42 cellular contexts compared by ENCODE assay signal in genomic region chr12:21151184-21151583, GRCh38. TPM values are rescaled to one million over a fixed set of nuclear protein-coding genes. Genes with fewer than 3 reads are reported as not detected.
"Had no signal": no experiment of that assay in that cellular context is flagged by ENCODE, and none has a peak within 500 bp of the region (broad histone marks: within the 10 kb centered on the region; RNA-seq: fewer than 3 reads in every experiment).

No MANE protein-coding gene starts in this region.

- H3K4me3 Mint-ChIP-seq: activated naive CD4-positive, alpha-beta T cell treated with anti-CD3 and anti-CD28 coated beads for 36 hours; activated naive CD4-positive, alpha-beta T cell treated with anti-CD3 and anti-CD28 coated beads, Interleukin-2, amount 10 ng/mL, durations not matched to agents 7 days and 5 days; activated naive CD4-positive, alpha-beta T cell treated with anti-CD3 and anti-CD28 coated beads, Interleukin-2, amount 50 U/mL, for 24 hours; activated naive CD8-positive, alpha-beta T cell; activated naive CD8-positive, alpha-beta T cell treated with anti-CD3 and anti-CD28 coated beads for 36 hours; activated naive CD8-positive, alpha-beta T cell treated with anti-CD3 and anti-CD28 coated beads, Interleukin-2, amount 50 U/mL, for 24 hours; activated T-cell treated with anti-CD3 and anti-CD28 coated beads, Interleukin-2, amount 50 U/mL, for 24 hours; activated T-cell treated with anti-CD3 and anti-CD28 coated beads, Interleukin-2, amount 50 U/mL, for 4 hours; activated T-cell treated with anti-CD3 and anti-CD28 coated beads, Interleukin-2, amount 50 U/mL, for 72 hours; activated T-helper 1 cell treated with anti-CD3 and anti-CD28 coated beads, Interleukin-12 subunit alpha, Interleukin-12 subunit beta, Interleukin-2, Interleukin-4 antibody, amounts not matched to agents 30 ng/mL and 10 ng/mL and 1 ng/mL, durations not matched to agents 14 hours and 24 hours and 36 hours; brain; central memory CD8-positive, alpha-beta T cell had no signal

- H3K27ac Mint-ChIP-seq: activated naive CD4-positive, alpha-beta T cell treated with anti-CD3 and anti-CD28 coated beads for 36 hours; activated naive CD4-positive, alpha-beta T cell treated with anti-CD3 and anti-CD28 coated beads, Interleukin-2, amount 10 ng/mL, durations not matched to agents 7 days and 5 days; activated naive CD4-positive, alpha-beta T cell treated with anti-CD3 and anti-CD28 coated beads, Interleukin-2, amount 50 U/mL, for 24 hours; activated naive CD4-positive, alpha-beta T cell treated with anti-CD3 and anti-CD28 coated beads, Interleukin-2, amount 50 U/mL, for 72 hours; activated naive CD8-positive, alpha-beta T cell; activated naive CD8-positive, alpha-beta T cell treated with anti-CD3 and anti-CD28 coated beads for 36 hours; activated naive CD8-positive, alpha-beta T cell treated with anti-CD3 and anti-CD28 coated beads, Interleukin-2, amount 10 ng/mL, durations not matched to agents 7 days and 5 days; activated naive CD8-positive, alpha-beta T cell treated with anti-CD3 and anti-CD28 coated beads, Interleukin-2, amount 50 U/mL, for 24 hours; activated T-cell treated with anti-CD3 and anti-CD28 coated beads, Interleukin-2, amount 50 U/mL, for 24 hours; activated T-cell treated with anti-CD3 and anti-CD28 coated beads, Interleukin-2, amount 50 U/mL, for 72 hours; activated T-helper 1 cell treated with anti-CD3 and anti-CD28 coated beads, Interleukin-12 subunit alpha, Interleukin-12 subunit beta, Interleukin-2, Interleukin-4 antibody, amounts not matched to agents 30 ng/mL and 10 ng/mL and 1 ng/mL, durations not matched to agents 14 hours and 24 hours and 36 hours; activated T-helper 2 cell treated with anti-CD3 and anti-CD28 coated beads, Interferon-gamma antibody, Interleukin-2, Interleukin-4, amounts not matched to agents 10 μg/mL and 5 μg/mL and 100 μg/mL, durations not matched to agents 14 hours and 24 hours and 36 hours; brain had no signal

- H3K27me3 ChIP-seq: adrenal gland, ascending aorta, body of pancreas, brain microvascular endothelial cell, breast epithelium, cardiac muscle cell had no signal

- H3K36me3 ChIP-seq: adrenal gland, ascending aorta, brain microvascular endothelial cell, breast epithelium, cardiac muscle cell had no signal

- H3K27me3 Mint-ChIP-seq: activated naive CD4-positive, alpha-beta T cell treated with anti-CD3 and anti-CD28 coated beads, Interleukin-2, amount 10 ng/mL, durations not matched to agents 7 days and 5 days; activated naive CD4-positive, alpha-beta T cell treated with anti-CD3 and anti-CD28 coated beads, Interleukin-2, amount 50 U/mL, for 24 hours; activated naive CD8-positive, alpha-beta T cell; activated naive CD8-positive, alpha-beta T cell treated with anti-CD3 and anti-CD28 coated beads for 36 hours; activated naive CD8-positive, alpha-beta T cell treated with anti-CD3 and anti-CD28 coated beads, Interleukin-2, amount 10 ng/mL, durations not matched to agents 7 days and 5 days; activated naive CD8-positive, alpha-beta T cell treated with anti-CD3 and anti-CD28 coated beads, Interleukin-2, amount 50 U/mL, for 24 hours; activated T-cell treated with anti-CD3 and anti-CD28 coated beads, Interleukin-2, amount 50 U/mL, for 24 hours; central memory CD8-positive, alpha-beta T cell had no signal

- ATAC-seq: activated naive CD4-positive, alpha-beta T cell treated with anti-CD3 and anti-CD28 coated beads, Interleukin-2, amount 50 U/mL, for 72 hours; activated naive CD8-positive, alpha-beta T cell treated with anti-CD3 and anti-CD28 coated beads, Interleukin-2, amount 50 U/mL, for 24 hours; activated T-cell treated with anti-CD3 and anti-CD28 coated beads, Interleukin-2, amount 50 U/mL, for 4 hours; activated T-cell treated with anti-CD3 and anti-CD28 coated beads, Interleukin-2, amount 50 U/mL, for 72 hours; body of pancreas had no signal

- DNase-seq: activated effector memory CD4-positive, alpha-beta T cell treated with anti-CD3 and anti-CD28 coated beads, Interleukin-2, amount 50 U/mL, for 16 hours; activated effector memory CD4-positive, alpha-beta T cell treated with Interleukin-2 at 50 U/mL for 16 hours; activated gamma-delta T cell; activated gamma-delta T cell treated with Interleukin-2 at 50 U/mL for 16 hours; activated naive CD4-positive, alpha-beta T cell; activated naive CD4-positive, alpha-beta T cell treated with anti-CD3 and anti-CD28 coated beads for 36 hours; activated naive CD4-positive, alpha-beta T cell treated with anti-CD3 and anti-CD28 coated beads, Interleukin-2, amount 10 ng/mL, durations not matched to agents 7 days and 5 days; activated naive CD4-positive, alpha-beta T cell treated with anti-CD3 and anti-CD28 coated beads, Interleukin-2, amount 50 U/mL, for 16 hours; activated naive CD4-positive, alpha-beta T cell treated with Interleukin-2 at 50 U/mL for 16 hours; activated naive CD8-positive, alpha-beta T cell treated with anti-CD3 and anti-CD28 coated beads for 36 hours; activated naive CD8-positive, alpha-beta T cell treated with anti-CD3 and anti-CD28 coated beads, Interleukin-2, amount 10 ng/mL, durations not matched to agents 7 days and 5 days; activated naive CD8-positive, alpha-beta T cell treated with anti-CD3 and anti-CD28 coated beads, Interleukin-2, amount 50 U/mL, for 24 hours; activated T-cell treated with anti-CD3 and anti-CD28 coated beads, Interleukin-2, amount 50 U/mL, for 24 hours; activated T-cell treated with anti-CD3 and anti-CD28 coated beads, Interleukin-2, amount 50 U/mL, for 4 hours; activated T-cell treated with anti-CD3 and anti-CD28 coated beads, Interleukin-2, amount 50 U/mL, for 48 hours; activated T-cell treated with anti-CD3 and anti-CD28 coated beads, Interleukin-2, amount 50 U/mL, for 72 hours; adrenal gland; amniotic stem cell; amygdala; anterior cingulate cortex; aorta; body of pancreas; brain microvascular endothelial cell; caudate nucleus; central memory CD4-positive, alpha-beta T cell; cerebellar nuclear complex had no signal

- H3K9me3 Mint-ChIP-seq: activated naive CD4-positive, alpha-beta T cell treated with anti-CD3 and anti-CD28 coated beads, Interleukin-2, amount 10 ng/mL, durations not matched to agents 7 days and 5 days; activated naive CD4-positive, alpha-beta T cell treated with anti-CD3 and anti-CD28 coated beads, Interleukin-2, amount 50 U/mL, for 24 hours; activated naive CD8-positive, alpha-beta T cell treated with anti-CD3 and anti-CD28 coated beads, Interleukin-2, amount 10 ng/mL, durations not matched to agents 7 days and 5 days; activated T-cell treated with anti-CD3 and anti-CD28 coated beads, Interleukin-2, amount 50 U/mL, for 24 hours; activated T-helper 1 cell treated with anti-CD3 and anti-CD28 coated beads, Interleukin-12 subunit alpha, Interleukin-12 subunit beta, Interleukin-2, Interleukin-4 antibody, amounts not matched to agents 30 ng/mL and 10 ng/mL and 1 ng/mL, durations not matched to agents 14 hours and 24 hours and 36 hours; activated T-helper 2 cell treated with anti-CD3 and anti-CD28 coated beads, Interferon-gamma antibody, Interleukin-2, Interleukin-4, amounts not matched to agents 10 μg/mL and 5 μg/mL and 100 μg/mL, durations not matched to agents 14 hours and 24 hours and 36 hours; central memory CD8-positive, alpha-beta T cell had no signal

- FAIRE-seq: astrocyte, bronchial epithelial cell, colon had no signal

- H3K27ac ChIP-seq: adrenal gland, ascending aorta, body of pancreas, brain microvascular endothelial cell, breast epithelium, cardiac muscle cell had no signal

- H3K4me3 ChIP-seq: adrenal gland, ascending aorta, body of pancreas, breast epithelium, cardiac muscle cell had no signal

- H3K4me1 ChIP-seq: adrenal gland, ascending aorta, body of pancreas, breast epithelium had no signal

- H3K36me3 Mint-ChIP-seq: activated naive CD4-positive, alpha-beta T cell treated with anti-CD3 and anti-CD28 coated beads, Interleukin-2, amount 10 ng/mL, durations not matched to agents 7 days and 5 days; activated naive CD4-positive, alpha-beta T cell treated with anti-CD3 and anti-CD28 coated beads, Interleukin-2, amount 50 U/mL, for 24 hours; activated naive CD4-positive, alpha-beta T cell treated with anti-CD3 and anti-CD28 coated beads, Interleukin-2, amount 50 U/mL, for 72 hours; activated naive CD8-positive, alpha-beta T cell; activated naive CD8-positive, alpha-beta T cell treated with anti-CD3 and anti-CD28 coated beads for 36 hours; activated naive CD8-positive, alpha-beta T cell treated with anti-CD3 and anti-CD28 coated beads, Interleukin-2, amount 10 ng/mL, durations not matched to agents 7 days and 5 days; brain had no signal

- H3K4me1 Mint-ChIP-seq: activated naive CD4-positive, alpha-beta T cell treated with anti-CD3 and anti-CD28 coated beads, Interleukin-2, amount 10 ng/mL, durations not matched to agents 7 days and 5 days; activated naive CD4-positive, alpha-beta T cell treated with anti-CD3 and anti-CD28 coated beads, Interleukin-2, amount 50 U/mL, for 24 hours; activated naive CD8-positive, alpha-beta T cell treated with anti-CD3 and anti-CD28 coated beads for 36 hours; activated naive CD8-positive, alpha-beta T cell treated with anti-CD3 and anti-CD28 coated beads, Interleukin-2, amount 50 U/mL, for 24 hours; brain; central memory CD8-positive, alpha-beta T cell had no signal

- H3K9me3 ChIP-seq: adrenal gland, ascending aorta, body of pancreas, breast epithelium had no signal

RNA-seq across cellular contexts. Expression of gene SLCO1B1, which starts 20.2 kb away (rescaled TPM):
- total RNA-seq: activated naive CD4-positive, alpha-beta T cell treated with anti-CD3 and anti-CD28 coated beads for 36 hours; activated naive CD4-positive, alpha-beta T cell treated with anti-CD3 and anti-CD28 coated beads, Interleukin-2, amount 50 U/mL, for 72 hours; activated naive CD8-positive, alpha-beta T cell treated with anti-CD3 and anti-CD28 coated beads for 36 hours; activated naive CD8-positive, alpha-beta T cell treated with anti-CD3 and anti-CD28 coated beads, Interleukin-2, amount 10 ng/mL, durations not matched to agents 7 days and 5 days; activated T-cell treated with anti-CD3 and anti-CD28 coated beads, Interleukin-2, amount 50 U/mL, for 4 hours; activated T-cell treated with anti-CD3 and anti-CD28 coated beads, Interleukin-2, amount 50 U/mL, for 72 hours; activated T-helper 1 cell treated with anti-CD3 and anti-CD28 coated beads, Interleukin-12 subunit alpha, Interleukin-12 subunit beta, Interleukin-2, Interleukin-4 antibody, amounts not matched to agents 30 ng/mL and 10 ng/mL and 1 ng/mL, durations not matched to agents 14 hours and 24 hours and 36 hours; activated T-helper 2 cell treated with anti-CD3 and anti-CD28 coated beads, Interferon-gamma antibody, Interleukin-2, Interleukin-4, amounts not matched to agents 10 μg/mL and 5 μg/mL and 100 μg/mL, durations not matched to agents 14 hours and 24 hours and 36 hours; adrenal gland; aorta; ascending aorta; astrocyte; body of pancreas; bronchial epithelial cell; cardiac muscle cell; cerebellum; chondrocyte had no signal
- polyA plus RNA-seq: adipose tissue, adrenal gland, aorta, cardiac muscle cell had no signal
